Comparison of ENCODE assay signal across 1 cellular context in genomic region chr16:24516900-24517669, GRCh38.
TF ChIP-seq lines count a peak whose summit lies in the region.

No MANE protein-coding gene starts in this region.

TF ChIP-seq in HepG2, 621 proteins besides CTCF, POLR2A, EP300 and RAD21 (continued from another document and continues in another):
- no peak for TF ChIP-seq ZBTB10 (CRISPR knock-in tag; IDR thresholded peaks at IDR 0.05; ENCODE audit: borderline replicate concordance)
- TF ChIP-seq NR2F6 (IDR thresholded peaks at IDR 0.05), result no peak
- TF ChIP-seq NR2F6 (CRISPR knock-in tag; IDR thresholded peaks at IDR 0.05), result no peak; the same call in 1 of the 2 replicates
- no peak for TF ChIP-seq ZNF362 (CRISPR knock-in tag; IDR thresholded peaks at IDR 0.05; ENCODE audit: borderline replicate concordance)
- TF ChIP-seq ISL2 (CRISPR knock-in tag; IDR thresholded peaks at IDR 0.05), result 0 out of 2 replicates have a peak, but pooled peaks have one; percentile 42
- TF ChIP-seq MZF1 (CRISPR knock-in tag; IDR thresholded peaks at IDR 0.05; ENCODE audit: borderline replicate concordance), result no peak; the same call in 1 of the 2 replicates
- no peak for TF ChIP-seq KLF6 (CRISPR knock-in tag; IDR thresholded peaks at IDR 0.05)
- no peak for TF ChIP-seq ZNF431 (CRISPR knock-in tag; IDR thresholded peaks at IDR 0.05; ENCODE audit: borderline replicate concordance, low read depth)
- no peak for TF ChIP-seq TBP (CRISPR knock-in tag; IDR thresholded peaks at IDR 0.05)
- no peak for TF ChIP-seq ZNF432 (CRISPR knock-in tag; IDR thresholded peaks at IDR 0.05; ENCODE audit: borderline replicate concordance)
- TF ChIP-seq RFXANK (CRISPR knock-in tag; IDR thresholded peaks at IDR 0.05), result no peak
- TF ChIP-seq KDM4B (CRISPR knock-in tag; IDR thresholded peaks at IDR 0.05), result no peak
- TF ChIP-seq SIN3A (IDR thresholded peaks at IDR 0.05; ENCODE audit: borderline replicate concordance, low read depth, low read length), result no peak
- no peak for TF ChIP-seq CENPBD1 (CRISPR knock-in tag; IDR thresholded peaks at IDR 0.05; ENCODE audit: borderline replicate concordance, low read depth)
- peak; percentile 53; the same call in 1 of the 2 replicates for TF ChIP-seq THAP11 (CRISPR knock-in tag; IDR thresholded peaks at IDR 0.05)
- TF ChIP-seq ZNF710 (CRISPR knock-in tag; IDR thresholded peaks at IDR 0.05; ENCODE audit: borderline replicate concordance), result no peak
- no peak for TF ChIP-seq PRDM15 (CRISPR knock-in tag; IDR thresholded peaks at IDR 0.05)
- no peak for TF ChIP-seq AHR (CRISPR knock-in tag; IDR thresholded peaks at IDR 0.05)
- TF ChIP-seq ZFY (CRISPR knock-in tag; IDR thresholded peaks at IDR 0.05), result 0 out of 2 replicates have a peak, but pooled peaks have one; percentile 17
- no peak for TF ChIP-seq ZNF775 (CRISPR knock-in tag; IDR thresholded peaks at IDR 0.05; ENCODE audit: borderline replicate concordance)
- TF ChIP-seq FOXM1 (CRISPR knock-in tag; IDR thresholded peaks at IDR 0.05), result no peak
- no peak for TF ChIP-seq IKZF4 (CRISPR knock-in tag; IDR thresholded peaks at IDR 0.05; ENCODE audit: borderline replicate concordance, low read depth, not compliant biosample characterization)
- no peak for TF ChIP-seq ZNF749 (CRISPR knock-in tag; IDR thresholded peaks at IDR 0.05; ENCODE audit: borderline replicate concordance)
- TF ChIP-seq MXD4 (CRISPR knock-in tag; IDR thresholded peaks at IDR 0.05), result no peak
- TF ChIP-seq ZNF407 (CRISPR knock-in tag; IDR thresholded peaks at IDR 0.05; ENCODE audit: not compliant biosample characterization), result no peak
- TF ChIP-seq NFYC (CRISPR knock-in tag; IDR thresholded peaks at IDR 0.05), result no peak
- no peak for TF ChIP-seq MAFF (IDR thresholded peaks at IDR 0.05; ENCODE audit: low read depth, low read length)
- TF ChIP-seq ZNF30 (CRISPR knock-in tag; IDR thresholded peaks at IDR 0.05), result no peak
- peak; percentile 29 for TF ChIP-seq TEAD3 (CRISPR knock-in tag; optimal IDR thresholded peaks at IDR 0.05; ENCODE audit: borderline replicate concordance)
- TF ChIP-seq RCOR2 (CRISPR knock-in tag; IDR thresholded peaks at IDR 0.05), result 0 out of 2 replicates have a peak, but pooled peaks have one; percentile 37
- no peak for TF ChIP-seq ZNF746 (CRISPR knock-in tag; IDR thresholded peaks at IDR 0.05)
- no peak for TF ChIP-seq ZBTB49 (CRISPR knock-in tag; IDR thresholded peaks at IDR 0.05; ENCODE audit: borderline replicate concordance)
- TF ChIP-seq FOXK1 (CRISPR knock-in tag; IDR thresholded peaks at IDR 0.05; ENCODE audit: borderline replicate concordance, low read depth), result no peak; the same call in 1 of the 2 replicates
- TF ChIP-seq ZNF335 (CRISPR knock-in tag; IDR thresholded peaks at IDR 0.05), result peak; percentile 42; the same call in 1 of the 2 replicates
- TF ChIP-seq FOSL1 (CRISPR knock-in tag; IDR thresholded peaks at IDR 0.05; ENCODE audit: borderline replicate concordance), result no peak
- TF ChIP-seq DRAP1 (CRISPR knock-in tag; IDR thresholded peaks at IDR 0.05), result no peak
- no peak for TF ChIP-seq ZNF235 (CRISPR knock-in tag; IDR thresholded peaks at IDR 0.05; ENCODE audit: borderline replicate concordance)
- TF ChIP-seq NFKBIZ (CRISPR knock-in tag; IDR thresholded peaks at IDR 0.05), result no peak
- TF ChIP-seq ZNF713 (CRISPR knock-in tag; IDR thresholded peaks at IDR 0.05), result no peak
- no peak for TF ChIP-seq ZNF816 (CRISPR knock-in tag; IDR thresholded peaks at IDR 0.05; ENCODE audit: borderline replicate concordance)
